In genomic region chr2:69641887-69642708, GRCh38 we compare ENCODE assay signal across 8 cellular contexts. TPM values are rescaled to one million over a fixed set of nuclear protein-coding genes. Genes with fewer than 3 reads are reported as not detected.
DNase-seq lines count a peak whose midpoint lies in the region; ATAC-seq and TF ChIP-seq lines count a peak whose summit lies in the region.

No MANE protein-coding gene starts in this region.

- no peaks in the 10 kb centered on the region for H3K9me2 ChIP-seq in PC-9 (ENCODE audit: insufficient read depth)

- POLR2A ChIA-PET in CD4-positive, alpha-beta T cell (lab: Charles Lee): interaction anchor here (0.7 to 7.9 kb wide), 13 partner anchors 8 to 87 kb away, joined by 3 to 214 read pairs (median 4); no protein-coding TSS in a partner anchor
- POLR2A ChIA-PET in PC-9 (lab: Charles Lee; ENCODE audit: unreplicated experiment): no interaction called here

- H3K36me3 Mint-ChIP-seq in CD4-positive, alpha-beta T cell (ENCODE audit: low read depth): peaks cover 76% of the 10 kb centered on the region

- peak overlapping the region; percentile 90 for H3K27ac ChIP-seq in CD4-positive, alpha-beta T cell (ENCODE audit: low read depth, low read length)
- peak overlapping the region; percentile 90 for H3K27ac ChIP-seq in PC-9
- peak overlapping the region; percentile 95 for H3K27ac ChIP-seq in osteoblast (ENCODE audit: low read depth, low read length)

- H3K79me2 ChIP-seq in PC-9 (ENCODE audit: low read depth): peaks cover 78% of the 10 kb centered on the region
- H3K79me2 ChIP-seq in osteoblast (ENCODE audit: insufficient read depth, low read length): peaks cover 63% of the 10 kb centered on the region

- peaks cover 16% of the 10 kb centered on the region; the same call in 1 of the 2 replicates for H3F3A ChIP-seq in PC-9 (ENCODE audit: insufficient read depth, low read depth)

- DNase-seq in CD4-positive, alpha-beta T cell: no peak
- DNase-seq in PC-9 (no peak), epithelial cell of esophagus (ENCODE audit: low read depth) (no peak), osteoblast (ENCODE audit: insufficient read length, low spot score, missing footprints) (peak; percentile 59), NCI-H1048 (lab: John Stamatoyannopoulos, UW) (no peak), COLO829 (ENCODE audit: low spot score) (no peak), nucleus accumbens (lab: John Stamatoyannopoulos, UW) (no peak)
- DNase-seq in activated effector memory CD4-positive, alpha-beta T cell treated with anti-CD3 and anti-CD28 coated beads, Interleukin-2, amount 50 U/mL, for 16 hours: no peak

- peak overlapping the region; percentile 91 for H2AFZ ChIP-seq in PC-9
- no peak overlapping the region for H2AFZ ChIP-seq in osteoblast (ENCODE audit: low read length)

- H3K27me3 ChIP-seq in CD4-positive, alpha-beta T cell (ENCODE audit: control insufficient read depth, insufficient read depth, low read length): no peaks in the 10 kb centered on the region
- H3K27me3 ChIP-seq in PC-9 (ENCODE audit: insufficient read depth, low read depth) (no peaks in the 10 kb centered on the region), osteoblast (ENCODE audit: insufficient read depth, low read length) (no peaks in the 10 kb centered on the region)

- no peaks in the 10 kb centered on the region for H3K9me3 ChIP-seq in CD4-positive, alpha-beta T cell (ENCODE audit: control insufficient read depth, low read length)
- no peaks in the 10 kb centered on the region for H3K9me3 ChIP-seq in PC-9 (ENCODE audit: insufficient read depth, low read depth)
- H3K9me3 ChIP-seq in osteoblast (ENCODE audit: low read depth, low read length): no peaks in the 10 kb centered on the region

- H3K36me3 ChIP-seq in PC-9 (ENCODE audit: low read depth): peaks cover 4% of the 10 kb centered on the region; the same call in 1 of the 2 replicates
- H3K36me3 ChIP-seq in osteoblast (ENCODE audit: insufficient read depth, low read length): peaks cover 8% of the 10 kb centered on the region

- peak overlapping the region; percentile 95 for H3K27ac Mint-ChIP-seq in CD4-positive, alpha-beta T cell

- H3K4me2 ChIP-seq in PC-9 (peak overlapping the region; percentile 95), osteoblast (ENCODE audit: insufficient read depth, low read length) (peak overlapping the region; percentile 94)

- H4K20me1 ChIP-seq in PC-9 (ENCODE audit: insufficient read depth) (peaks cover 19% of the 10 kb centered on the region), osteoblast (ENCODE audit: insufficient read depth, low read length) (peaks cover 52% of the 10 kb centered on the region)

- no peak for TF ChIP-seq CTCF in CD4-positive, alpha-beta T cell (IDR thresholded peaks at IDR 0.05)
- no peak for TF ChIP-seq CTCF in PC-9 (conservative IDR thresholded peaks at IDR 0.05)
- no peak for TF ChIP-seq CTCF in epithelial cell of esophagus (IDR thresholded peaks at IDR 0.05; ENCODE audit: insufficient read depth, low read depth, low read length, missing control alignments)
- TF ChIP-seq CTCF in osteoblast (IDR thresholded peaks at IDR 0.05; ENCODE audit: extremely low read depth, low read depth, low read length): no peak

- intact Hi-C loops in CD4-positive, alpha-beta T cell (cut with DNase I, micrococcal nuclease): loop anchor here (2.0 to 10.0 kb wide), 9 partner anchors 19 to 257 kb away; partner anchors contain the start of genes GFPT1 (in 1 of the 2) and NFU1 (in 1 of the 2)
- intact Hi-C loops in PC-9 (cut with micrococcal nuclease; ENCODE audit: unreplicated experiment): loop anchor here (1.0 to 5.0 kb wide), 4 partner anchors 25 to 255 kb away; partner anchors contain the start of gene GFPT1

- peaks cover 56% of the 10 kb centered on the region for H3K4me1 ChIP-seq in PC-9 (replicated peaks; ENCODE audit: insufficient read depth)
- peaks cover 41% of the 10 kb centered on the region for H3K4me1 ChIP-seq in osteoblast (ENCODE audit: insufficient read depth, low read length)

- no peaks in the 10 kb centered on the region for H3K27me3 Mint-ChIP-seq in CD4-positive, alpha-beta T cell

- no peak for ATAC-seq in CD4-positive, alpha-beta T cell (ENCODE audit: poor library complexity)

- H3K4me1 Mint-ChIP-seq in CD4-positive, alpha-beta T cell (ENCODE audit: low read depth): peaks cover 74% of the 10 kb centered on the region

- H3K9me3 Mint-ChIP-seq in CD4-positive, alpha-beta T cell: no peaks in the 10 kb centered on the region

- CTCF ChIA-PET in CD4-positive, alpha-beta T cell (lab: Charles Lee): interaction anchor here (1.8 kb wide), 1 partner anchor 14 kb away, joined by 7 read pairs; no protein-coding TSS in a partner anchor
- CTCF ChIA-PET in PC-9 (lab: Charles Lee): interaction anchor here (0.5 kb wide), 1 partner anchor 14 kb away, joined by 4 read pairs; no protein-coding TSS in a partner anchor

- H3K4me3 ChIP-seq in PC-9 (peak overlapping the region; percentile 86), epithelial cell of esophagus (ENCODE audit: low read length) (peak overlapping the region; percentile 91), osteoblast (ENCODE audit: insufficient read depth, low read length) (peak overlapping the region; percentile 95)

- H3K4me3 Mint-ChIP-seq in CD4-positive, alpha-beta T cell: peak overlapping the region; percentile 99

- TSS peak; percentile 51 for BruUV-seq in PC-9 (replicated peaks; lab: Mats Ljungman, UMichigan)

RNA-seq across cellular contexts. Expression of gene AAK1, which starts 1.4 kb away (rescaled TPM):
- total RNA-seq in CD4-positive, alpha-beta T cell: 100 to 1,000 TPM; 201 to 208 TPM
- total RNA-seq in PC-9 (2021) (50.3 and 66.6 TPM in 2 replicates), osteoblast (61.9 and 62.5 TPM in 2 replicates)
